ENCODE assay signal across 2 cellular contexts in the genomic region with DNA sequence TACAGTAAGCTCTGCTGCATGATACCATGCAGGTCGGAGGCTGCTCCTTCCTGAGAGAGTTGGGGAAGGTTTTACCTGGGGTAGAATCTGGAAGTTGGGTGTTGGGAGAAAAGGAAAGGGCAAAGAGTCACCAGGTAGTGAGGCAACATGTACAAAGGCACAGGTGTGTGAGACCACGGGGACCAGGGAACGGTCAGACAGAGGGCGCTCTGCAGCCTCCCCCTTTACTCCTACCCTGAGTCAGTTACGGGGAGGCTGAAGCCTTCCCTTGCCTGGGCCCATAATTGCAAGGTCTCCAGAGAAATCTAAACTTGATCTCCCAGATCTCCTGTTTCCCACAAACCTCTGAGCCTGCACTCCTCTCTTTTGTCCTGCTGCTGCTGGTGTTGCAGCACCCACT.
TF ChIP-seq lines count a peak whose summit lies in the region.

No MANE protein-coding gene starts in this region.

TF ChIP-seq in HepG2, 621 proteins besides CTCF, POLR2A, EP300 and RAD21 (continued from another document and continues in another):
- TF ChIP-seq ZNF280D (CRISPR knock-in tag; IDR thresholded peaks at IDR 0.05) (no peak), XRCC5 (optimal IDR thresholded peaks at IDR 0.05; ENCODE audit: low read length) (peak; percentile 46), ZNF589 (CRISPR knock-in tag; conservative IDR thresholded peaks at IDR 0.05) (no peak), FOSL2 (CRISPR knock-in tag; IDR thresholded peaks at IDR 0.05) (no peak), ZNF543 (CRISPR knock-in tag; IDR thresholded peaks at IDR 0.05) (0 out of 2 replicates have a peak, but pooled peaks have one; percentile 33), PBX3 (CRISPR knock-in tag; IDR thresholded peaks at IDR 0.05; ENCODE audit: borderline replicate concordance) (no peak), SMC3 (IDR thresholded peaks at IDR 0.05; ENCODE audit: low read length) (peak; percentile 22; the same call in 1 of the 2 replicates), STAG1 (CRISPR knock-in tag; IDR thresholded peaks at IDR 0.05) (peak; percentile 49), YY1 (IDR thresholded peaks at IDR 0.05; ENCODE audit: insufficient read depth, insufficient replicate concordance, low read depth, low read length) (no peak)
- TF ChIP-seq, protein P1, sequence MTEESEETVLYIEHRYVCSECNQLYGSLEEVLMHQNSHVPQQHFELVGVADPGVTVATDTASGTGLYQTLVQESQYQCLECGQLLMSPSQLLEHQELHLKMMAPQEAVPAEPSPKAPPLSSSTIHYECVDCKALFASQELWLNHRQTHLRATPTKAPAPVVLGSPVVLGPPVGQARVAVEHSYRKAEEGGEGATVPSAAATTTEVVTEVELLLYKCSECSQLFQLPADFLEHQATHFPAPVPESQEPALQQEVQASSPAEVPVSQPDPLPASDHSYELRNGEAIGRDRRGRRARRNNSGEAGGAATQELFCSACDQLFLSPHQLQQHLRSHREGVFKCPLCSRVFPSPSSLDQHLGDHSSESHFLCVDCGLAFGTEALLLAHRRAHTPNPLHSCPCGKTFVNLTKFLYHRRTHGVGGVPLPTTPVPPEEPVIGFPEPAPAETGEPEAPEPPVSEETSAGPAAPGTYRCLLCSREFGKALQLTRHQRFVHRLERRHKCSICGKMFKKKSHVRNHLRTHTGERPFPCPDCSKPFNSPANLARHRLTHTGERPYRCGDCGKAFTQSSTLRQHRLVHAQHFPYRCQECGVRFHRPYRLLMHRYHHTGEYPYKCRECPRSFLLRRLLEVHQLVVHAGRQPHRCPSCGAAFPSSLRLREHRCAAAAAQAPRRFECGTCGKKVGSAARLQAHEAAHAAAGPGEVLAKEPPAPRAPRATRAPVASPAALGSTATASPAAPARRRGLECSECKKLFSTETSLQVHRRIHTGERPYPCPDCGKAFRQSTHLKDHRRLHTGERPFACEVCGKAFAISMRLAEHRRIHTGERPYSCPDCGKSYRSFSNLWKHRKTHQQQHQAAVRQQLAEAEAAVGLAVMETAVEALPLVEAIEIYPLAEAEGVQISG (CRISPR knock-in tag; IDR thresholded peaks at IDR 0.05) = 0 out of 2 replicates have a peak, but pooled peaks have one; percentile 35
- TF ChIP-seq, protein P2, sequence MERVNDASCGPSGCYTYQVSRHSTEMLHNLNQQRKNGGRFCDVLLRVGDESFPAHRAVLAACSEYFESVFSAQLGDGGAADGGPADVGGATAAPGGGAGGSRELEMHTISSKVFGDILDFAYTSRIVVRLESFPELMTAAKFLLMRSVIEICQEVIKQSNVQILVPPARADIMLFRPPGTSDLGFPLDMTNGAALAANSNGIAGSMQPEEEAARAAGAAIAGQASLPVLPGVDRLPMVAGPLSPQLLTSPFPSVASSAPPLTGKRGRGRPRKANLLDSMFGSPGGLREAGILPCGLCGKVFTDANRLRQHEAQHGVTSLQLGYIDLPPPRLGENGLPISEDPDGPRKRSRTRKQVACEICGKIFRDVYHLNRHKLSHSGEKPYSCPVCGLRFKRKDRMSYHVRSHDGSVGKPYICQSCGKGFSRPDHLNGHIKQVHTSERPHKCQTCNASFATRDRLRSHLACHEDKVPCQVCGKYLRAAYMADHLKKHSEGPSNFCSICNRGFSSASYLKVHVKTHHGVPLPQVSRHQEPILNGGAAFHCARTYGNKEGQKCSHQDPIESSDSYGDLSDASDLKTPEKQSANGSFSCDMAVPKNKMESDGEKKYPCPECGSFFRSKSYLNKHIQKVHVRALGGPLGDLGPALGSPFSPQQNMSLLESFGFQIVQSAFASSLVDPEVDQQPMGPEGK (CRISPR knock-in tag; IDR thresholded peaks at IDR 0.05) = no peak
- TF ChIP-seq, protein P3, sequence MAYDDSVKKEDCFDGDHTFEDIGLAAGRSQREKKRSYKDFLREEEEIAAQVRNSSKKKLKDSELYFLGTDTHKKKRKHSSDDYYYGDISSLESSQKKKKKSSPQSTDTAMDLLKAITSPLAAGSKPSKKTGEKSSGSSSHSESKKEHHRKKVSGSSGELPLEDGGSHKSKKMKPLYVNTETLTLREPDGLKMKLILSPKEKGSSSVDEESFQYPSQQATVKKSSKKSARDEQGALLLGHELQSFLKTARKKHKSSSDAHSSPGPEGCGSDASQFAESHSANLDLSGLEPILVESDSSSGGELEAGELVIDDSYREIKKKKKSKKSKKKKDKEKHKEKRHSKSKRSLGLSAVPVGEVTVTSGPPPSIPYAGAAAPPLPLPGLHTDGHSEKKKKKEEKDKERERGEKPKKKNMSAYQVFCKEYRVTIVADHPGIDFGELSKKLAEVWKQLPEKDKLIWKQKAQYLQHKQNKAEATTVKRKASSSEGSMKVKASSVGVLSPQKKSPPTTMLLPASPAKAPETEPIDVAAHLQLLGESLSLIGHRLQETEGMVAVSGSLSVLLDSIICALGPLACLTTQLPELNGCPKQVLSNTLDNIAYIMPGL (CRISPR knock-in tag; IDR thresholded peaks at IDR 0.05; ENCODE audit: borderline replicate concordance in 1 of 2, low read depth in 1 of 2) = peak in 1 of 2 experiments; percentile 40; a peak in 1 of 4 replicates

TF ChIP-seq in WTC11, 78 proteins besides CTCF, POLR2A, EP300 and RAD21 (continued from another document):
- TF ChIP-seq ZBTB43 (CRISPR knock-in tag; IDR thresholded peaks at IDR 0.05) (no peak), MYBL2 (CRISPR knock-in tag; IDR thresholded peaks at IDR 0.05) (no peak), TEAD1 (CRISPR knock-in tag; IDR thresholded peaks at IDR 0.05) (0 out of 2 replicates have a peak, but pooled peaks have one; percentile 21)
TF ChIP-seq in WTC11: peak in this region for 1.
